ENCODE assay signal across 10 cellular contexts in genomic region chr13:27783111-27783510, GRCh38. TPM values are rescaled to one million over a fixed set of nuclear protein-coding genes. Genes with fewer than 3 reads are reported as not detected.
A peak's percentile ranks its signal among the peaks of the same experiment; 100 is the strongest.
DNase-seq lines count a peak whose midpoint lies in the region; ATAC-seq and TF ChIP-seq lines count a peak whose summit lies in the region.
"Had no signal": no experiment of that assay in that cellular context is flagged by ENCODE, and none has a peak within 500 bp of the region (broad histone marks: within the 10 kb centered on the region; RNA-seq: fewer than 3 reads in every experiment).

No MANE protein-coding gene starts in this region.

- no peak for TF ChIP-seq POLR2A in body of pancreas (IDR thresholded peaks at IDR 0.05)
- no peak for TF ChIP-seq POLR2A in prostate gland (IDR thresholded peaks at IDR 0.05)

- DNase-seq in BE2C = no peak
- DNase-seq in Jurkat, Clone E6-1 (ENCODE audit: low read depth, low spot score) = peak; percentile 9
- peak; percentile 8 to 37 (median 34) for DNase-seq in body of pancreas
- no peak for DNase-seq in kidney epithelial cell (ENCODE audit: low read depth)
- DNase-seq in prostate gland (ENCODE audit: low spot score) = no peak
- DNase-seq in NCI-H2081 treated with DMSO at 0.1 percent for 48 hours (lab: John Stamatoyannopoulos, UW) = no peak
- DNase-seq in NCI-H446 treated with DMSO at 0.1 percent for 48 hours (lab: John Stamatoyannopoulos, UW) = no peak
- DNase-seq in HAP-1 (ENCODE audit: low spot score in 2 of 2) = no peak
- DNase-seq: naive thymus-derived CD4-positive, alpha-beta T cell had no signal

- ATAC-seq in body of pancreas = peak; percentile 52
- ATAC-seq: naive thymus-derived CD4-positive, alpha-beta T cell had no signal

- H3K36me3 ChIP-seq in BE2C (no peaks in the 10 kb centered on the region), body of pancreas (replicated peaks in 1 of 2; ENCODE audit: insufficient read depth in 1 of 2, low read depth in 2 of 2) (no peaks in the 10 kb centered on the region), kidney epithelial cell (ENCODE audit: control insufficient read depth, insufficient read depth, low read length) (no peaks in the 10 kb centered on the region), prostate gland (no peaks in the 10 kb centered on the region), HAP-1 (replicated peaks) (no peaks in the 10 kb centered on the region)

- peak; percentile 43 for TF ChIP-seq CTCF in BE2C (IDR thresholded peaks at IDR 0.05; ENCODE audit: low read depth, low read length)
- TF ChIP-seq CTCF in body of pancreas (IDR thresholded peaks at IDR 0.05) = peak in 4 of 7 experiments; percentile 50 to 61 (median 54)
- peak; percentile 14 for TF ChIP-seq CTCF in kidney epithelial cell (IDR thresholded peaks at IDR 0.05; ENCODE audit: insufficient read depth, low read length, poor library complexity, severe bottlenecking)
- peak in 2 of 4 experiments; percentile 37 to 60 for TF ChIP-seq CTCF in prostate gland (IDR thresholded peaks at IDR 0.05)

- 36% methylated on average over 4 of the region's 4 CpGs for WGBS in body of pancreas, 2 donors
- WGBS in prostate gland = 43% methylated on average over 4 of the region's 4 CpGs

- peaks cover 64% of the 10 kb centered on the region for H3K27me3 ChIP-seq in BE2C
- H3K27me3 ChIP-seq in body of pancreas = no peaks in the 10 kb centered on the region
- H3K27me3 ChIP-seq in kidney epithelial cell (ENCODE audit: control insufficient read depth, insufficient read depth, low read length) = peaks cover 7% of the 10 kb centered on the region
- no peaks in the 10 kb centered on the region for H3K27me3 ChIP-seq in prostate gland (replicated peaks; ENCODE audit: insufficient read depth)
- H3K27me3 ChIP-seq in HAP-1 (ENCODE audit: low read depth) = peaks cover 2% of the 10 kb centered on the region; the same call in 1 of the 2 replicates

- H3K4me1 ChIP-seq in BE2C (no peaks in the 10 kb centered on the region), body of pancreas (no peaks in the 10 kb centered on the region), prostate gland (replicated peaks) (no peaks in the 10 kb centered on the region), HAP-1 (no peaks in the 10 kb centered on the region)

- H3K4me3 ChIP-seq in BE2C (ENCODE audit: low read depth, low read length) (no peak overlapping the region), body of pancreas (no peak overlapping the region), kidney epithelial cell (ENCODE audit: low read depth, low read length) (no peak overlapping the region), prostate gland (no peak overlapping the region), HAP-1 (no peak overlapping the region)
- no peak overlapping the region for H3K4me3 ChIP-seq in Jurkat, Clone E6-1 (ENCODE audit: low read length)

- H3K27ac ChIP-seq in body of pancreas (no peak overlapping the region), prostate gland (no peak overlapping the region)

- in situ Hi-C loops in HAP-1 (cut with MboI; ENCODE audit: low sequenced_read_pairs) = no loop called here

- intact Hi-C loops in body of pancreas (cut with DNase I) (no loop called here), prostate gland (cut with DNase I) (no loop called here)

- H3K9me3 ChIP-seq in BE2C (no peaks in the 10 kb centered on the region), body of pancreas (no peaks in the 10 kb centered on the region), prostate gland (no peaks in the 10 kb centered on the region), HAP-1 (no peaks in the 10 kb centered on the region)

RNA-seq across cellular contexts. Expression of gene GSX1, which starts 9.2 kb away (rescaled TPM):
- not detected for polyA plus RNA-seq in BE2C (2012; ENCODE audit: insufficient read depth, insufficient read length, low read depth)
- not detected for polyA plus RNA-seq in Jurkat, Clone E6-1 (2012; ENCODE audit: insufficient read depth, insufficient read length)
- total RNA-seq in body of pancreas (not detected), kidney epithelial cell (not detected in 2 replicates), prostate gland (not detected)
- total RNA-seq: naive thymus-derived CD4-positive, alpha-beta T cell; RPMI7951 had no signal
- polyA plus RNA-seq: naive thymus-derived CD4-positive, alpha-beta T cell had no signal

Comparison
In these comparisons a context has a peak if more than half of its experiments do, and no peak if none do; other contexts are left out.
1. DNase-seq: peak in Jurkat, Clone E6-1 (single experiment) and body of pancreas (4 of 4); none in BE2C (single experiment), kidney epithelial cell (single experiment), prostate gland (single experiment), NCI-H2081 treated with DMSO at 0.1 percent for 48 hours (single experiment), NCI-H446 treated with DMSO at 0.1 percent for 48 hours (single experiment) and HAP-1 (0 of 2).